In the genomic region with DNA sequence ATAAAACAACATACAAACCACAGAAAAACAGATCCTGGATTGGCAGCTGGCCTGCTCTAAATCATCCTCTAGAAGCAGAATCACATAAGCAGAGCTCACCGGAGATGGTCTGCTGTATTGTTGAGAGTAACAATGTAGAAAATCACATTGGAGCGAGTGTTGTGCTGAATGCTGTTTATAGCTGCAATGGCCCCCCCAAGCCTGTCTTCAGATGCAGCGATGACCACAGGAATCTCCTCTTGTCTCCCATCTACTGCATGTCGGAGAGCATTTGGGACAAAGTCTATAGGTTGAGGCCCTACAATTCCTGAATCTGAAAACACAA, we compare ENCODE assay signal across 18 cellular contexts. TPM values are rescaled to one million over a fixed set of nuclear protein-coding genes. Genes with fewer than 3 reads are reported as not detected.
DNase-seq lines count a peak whose midpoint lies in the region; ATAC-seq, FAIRE-seq and TF ChIP-seq lines count a peak whose summit lies in the region.
"Had no signal": no experiment of that assay in that cellular context is flagged by ENCODE, and none has a peak within 500 bp of the region (broad histone marks: within the 10 kb centered on the region; RNA-seq: fewer than 3 reads in every experiment).

No MANE protein-coding gene starts in this region.

- POLR2A ChIA-PET in activated CD4-positive, alpha-beta memory T cell treated with anti-CD3 and anti-CD28 coated beads for 36 hours (lab: Charles Lee), result interaction anchor here (1.5 to 4.1 kb wide), 2 partner anchors 8 to 10 kb away, joined by 4 to 14 read pairs; partner anchors contain the start of genes GLT8D1 and SPCS1

- peaks cover 0 to 41% (median 8%) of the 10 kb centered on the region in 10 experiments; a peak in 12 of 20 replicates for H3K4me1 ChIP-seq in BLaER1 treated with 17β-estradiol and CSF1 and Interleukin-3, amounts not matched to agents 10 nM and 100 nM
- H3K4me1 ChIP-seq in mesodermal cell (ENCODE audit: control insufficient read depth, insufficient read depth, low read length, poor library complexity, severe bottlenecking), result no peaks in the 10 kb centered on the region
- H3K4me1 ChIP-seq: ascending aorta had no signal

- WGBS in mesodermal cell (ENCODE audit: insufficient coverage in 2 of 2), 2 experiments, result 100% methylated on average over 1 to 2 of the region's 4 CpGs

- no peak overlapping the region for H3K4me3 ChIP-seq in BLaER1 treated with 17β-estradiol and CSF1 and Interleukin-3, amounts not matched to agents 10 nM and 100 nM
- no peak overlapping the region for H3K4me3 ChIP-seq in mesodermal cell (ENCODE audit: extremely low read depth, insufficient read depth, low read length, poor library complexity, severe bottlenecking)
- H3K4me3 ChIP-seq: ascending aorta, coronary artery had no signal

- H3K36me3 Mint-ChIP-seq in activated CD4-positive, alpha-beta memory T cell treated with anti-CD3 and anti-CD28 coated beads for 36 hours, result peaks cover 45% of the 10 kb centered on the region

- CTCF ChIA-PET in activated CD4-positive, alpha-beta memory T cell treated with anti-CD3 and anti-CD28 coated beads for 36 hours (lab: Charles Lee), result no interaction called here

- DNase-seq in GM12892 (ENCODE audit: insufficient read length), result no peak
- no peak for DNase-seq in activated CD4-positive, alpha-beta memory T cell treated with anti-CD3 and anti-CD28 coated beads for 36 hours
- no peak for DNase-seq in NCI-H526 treated with DMSO at 0.1 percent for 48 hours (lab: John Stamatoyannopoulos, UW)
- DNase-seq in RCC 7860 (ENCODE audit: low spot score), result no peak
- DNase-seq in NCI-H187 treated with DMSO at 0.1 percent for 48 hours (lab: John Stamatoyannopoulos, UW), result no peak
- DNase-seq: C1 segment of cervical spinal cord; IMR-90; NCI-H1092 treated with DMSO at 0.1 percent for 48 hours; NCI-H345; small intestine; stimulated activated naive CD8-positive, alpha-beta T cell treated with anti-CD3 and anti-CD28 coated beads, Interleukin-15, amount 100 ng/mL, for 72 hours had no signal

- H3K9me3 ChIP-seq in BLaER1 treated with 17β-estradiol and CSF1 and Interleukin-3, amounts not matched to agents 10 nM and 100 nM (replicated peaks in 1 of 11), result no peaks in the 10 kb centered on the region
- no peaks in the 10 kb centered on the region for H3K9me3 ChIP-seq in mesodermal cell (ENCODE audit: control insufficient read depth, low read length)
- H3K9me3 ChIP-seq: ascending aorta had no signal

- intact Hi-C loops in activated CD4-positive, alpha-beta memory T cell treated with anti-CD3 and anti-CD28 coated beads for 36 hours (cut with micrococcal nuclease), result loop anchor here (1.0 kb wide), 1 partner anchor 9 kb away; the partner anchor contains the start of gene SPCS1

- peak overlapping the region in 2 of 11 experiments; percentile 39 to 42; a peak in 2 of 22 replicates for H3K4me2 ChIP-seq in BLaER1 treated with 17β-estradiol and CSF1 and Interleukin-3, amounts not matched to agents 10 nM and 100 nM

- H3K4me3 Mint-ChIP-seq in activated CD4-positive, alpha-beta memory T cell treated with anti-CD3 and anti-CD28 coated beads for 36 hours, result no peak overlapping the region
- H3K4me3 Mint-ChIP-seq: stimulated activated naive CD8-positive, alpha-beta T cell treated with anti-CD3 and anti-CD28 coated beads, Interleukin-15, amount 100 ng/mL, for 72 hours had no signal

- peaks cover 0 to 61% (median 38%) of the 10 kb centered on the region in 11 experiments; a peak in 21 of 22 replicates for H4K20me1 ChIP-seq in BLaER1 treated with 17β-estradiol and CSF1 and Interleukin-3, amounts not matched to agents 10 nM and 100 nM

- H3K4me1 Mint-ChIP-seq in activated CD4-positive, alpha-beta memory T cell treated with anti-CD3 and anti-CD28 coated beads for 36 hours (ENCODE audit: low read depth), result peaks cover 44% of the 10 kb centered on the region

- H3K27me3 ChIP-seq in BLaER1 treated with 17β-estradiol and CSF1 and Interleukin-3, amounts not matched to agents 10 nM and 100 nM, result no peaks in the 10 kb centered on the region
- H3K27me3 ChIP-seq: ascending aorta had no signal

- no peaks in the 10 kb centered on the region for H3K9me3 Mint-ChIP-seq in activated CD4-positive, alpha-beta memory T cell treated with anti-CD3 and anti-CD28 coated beads for 36 hours
- H3K9me3 Mint-ChIP-seq: stimulated activated naive CD8-positive, alpha-beta T cell treated with anti-CD3 and anti-CD28 coated beads, Interleukin-15, amount 100 ng/mL, for 72 hours had no signal

- H3K27me3 Mint-ChIP-seq in activated CD4-positive, alpha-beta memory T cell treated with anti-CD3 and anti-CD28 coated beads for 36 hours, result no peaks in the 10 kb centered on the region
- H3K27me3 Mint-ChIP-seq: stimulated activated naive CD8-positive, alpha-beta T cell treated with anti-CD3 and anti-CD28 coated beads, Interleukin-15, amount 100 ng/mL, for 72 hours had no signal

- H3K27ac Mint-ChIP-seq in activated CD4-positive, alpha-beta memory T cell treated with anti-CD3 and anti-CD28 coated beads for 36 hours, result peak overlapping the region; percentile 74

- peak; percentile 42 for FAIRE-seq in GM12892 (lab: Jason Lieb, UNC)
- FAIRE-seq in RCC 7860 (lab: Jason Lieb, UNC), result no peak
- FAIRE-seq: small intestine had no signal

- H3K27ac ChIP-seq in BLaER1 treated with 17β-estradiol and CSF1 and Interleukin-3, amounts not matched to agents 10 nM and 100 nM, result peak overlapping the region in 6 of 11 experiments; percentile 2 to 53 (median 26); a peak in 8 of 22 replicates
- H3K27ac ChIP-seq in mesodermal cell (ENCODE audit: low read depth, low read length, severe bottlenecking), result peak overlapping the region; percentile 49
- H3K27ac ChIP-seq: ascending aorta, coronary artery, epithelial cell of prostate had no signal

- ATAC-seq in HG03460 (IDR thresholded peaks at IDR 0.05; ENCODE audit: unreplicated experiment), result no peak
- ATAC-seq: HCT116; stimulated activated naive CD8-positive, alpha-beta T cell treated with anti-CD3 and anti-CD28 coated beads, Interleukin-15, amount 100 ng/mL, for 72 hours had no signal

- peaks cover 60 to 86% (median 71%) of the 10 kb centered on the region in 11 experiments for H3K36me3 ChIP-seq in BLaER1 treated with 17β-estradiol and CSF1 and Interleukin-3, amounts not matched to agents 10 nM and 100 nM
- peaks cover 73% of the 10 kb centered on the region for H3K36me3 ChIP-seq in mesodermal cell (ENCODE audit: control insufficient read depth, insufficient read depth, low read length)

- peak overlapping the region in 2 of 11 experiments; percentile 12 to 13; a peak in 1 of 22 replicates for H3K9ac ChIP-seq in BLaER1 treated with 17β-estradiol and CSF1 and Interleukin-3, amounts not matched to agents 10 nM and 100 nM

- TF ChIP-seq POLR2A in GM12892 (IDR thresholded peaks at IDR 0.05; ENCODE audit: low read depth, low read length), result peak; percentile 36; the same call in 1 of the 2 replicates

RNA-seq across cellular contexts. Expression of gene GLT8D1, which starts 8.0 kb away (rescaled TPM):
- 48.0 TPM for polyA plus RNA-seq in GM12892 (2012; ENCODE audit: missing spikeins)
- 10 to 100 TPM; 34.1 to 36.9 TPM for total RNA-seq in activated CD4-positive, alpha-beta memory T cell treated with anti-CD3 and anti-CD28 coated beads for 36 hours
- 100 TPM for polyA plus RNA-seq in mesodermal cell (2013, experiment 1 of 2)
- 97.5 TPM for polyA plus RNA-seq in mesodermal cell (2013, experiment 2 of 2)

RNA-seq across cellular contexts. Expression of gene SPCS1, which starts 8.3 kb away (rescaled TPM):
- polyA plus RNA-seq in GM12892 (2012; ENCODE audit: missing spikeins), result 176 TPM
- 100 to 1,000 TPM; 132 TPM for total RNA-seq in activated CD4-positive, alpha-beta memory T cell treated with anti-CD3 and anti-CD28 coated beads for 36 hours
- 161 TPM for polyA plus RNA-seq in mesodermal cell (2013, experiment 1 of 2)
- 165 TPM for polyA plus RNA-seq in mesodermal cell (2013, experiment 2 of 2)

RNA-seq across cellular contexts. Expression of gene GNL3, which starts 11.8 kb away (rescaled TPM):
- polyA plus RNA-seq in GM12892 (2012; ENCODE audit: missing spikeins), result 191 TPM
- 100 to 1,000 TPM; 167 to 172 TPM for total RNA-seq in activated CD4-positive, alpha-beta memory T cell treated with anti-CD3 and anti-CD28 coated beads for 36 hours
- 115 TPM for polyA plus RNA-seq in mesodermal cell (2013, experiment 1 of 2)
- polyA plus RNA-seq in mesodermal cell (2013, experiment 2 of 2), result 103 TPM

RNA-seq across cellular contexts. Expression of gene PBRM1, which starts 11.9 kb away (rescaled TPM):
- 28.7 TPM for polyA plus RNA-seq in GM12892 (2012; ENCODE audit: missing spikeins)
- total RNA-seq in activated CD4-positive, alpha-beta memory T cell treated with anti-CD3 and anti-CD28 coated beads for 36 hours, result 10 to 100 TPM; 52.3 to 59.2 TPM
- 43.9 TPM for polyA plus RNA-seq in mesodermal cell (2013, experiment 1 of 2)
- polyA plus RNA-seq in mesodermal cell (2013, experiment 2 of 2), result 46.1 TPM
